8 cellular contexts compared by ENCODE assay signal in the genomic region with DNA sequence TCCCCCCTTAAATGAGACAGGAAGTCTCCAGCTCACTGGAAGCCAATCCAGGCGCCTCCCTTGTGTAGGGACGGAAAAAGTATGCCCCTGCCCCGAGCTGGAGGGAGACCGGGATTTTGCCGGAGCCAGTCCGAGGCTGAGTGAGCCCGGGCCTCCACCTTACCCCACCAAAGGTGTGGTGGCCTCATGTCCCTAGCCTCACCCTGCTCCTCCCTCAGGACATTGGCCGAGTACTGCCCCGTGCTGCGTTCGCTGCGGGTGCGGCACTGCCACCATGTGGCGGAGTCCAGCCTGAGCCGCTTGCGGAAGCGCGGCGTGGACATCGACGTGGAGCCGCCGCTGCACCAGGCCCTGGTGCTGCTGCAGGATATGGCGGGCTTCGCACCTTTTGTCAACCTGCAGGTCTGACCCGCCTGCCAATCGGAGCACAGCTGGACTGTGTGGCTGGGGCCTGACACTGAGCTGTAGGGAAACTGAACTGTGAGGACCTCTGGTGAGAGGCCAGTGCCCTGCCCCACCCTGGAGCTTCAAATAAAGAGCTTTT. TPM values are rescaled to one million over a fixed set of nuclear protein-coding genes. Genes with fewer than 3 reads are reported as not detected.
DNase-seq lines count a peak whose midpoint lies in the region; ATAC-seq and TF ChIP-seq lines count a peak whose summit lies in the region.

No MANE protein-coding gene starts in this region.

- DNase-seq in stimulated activated CD4-positive, alpha-beta T cell treated with anti-CD3 and anti-CD28 coated beads, Interleukin-12 subunit alpha, Interleukin-12 subunit beta, amount 100 ng/mL, for 4 hours = peak; percentile 48
- DNase-seq in stimulated activated CD4-positive, alpha-beta T cell treated with anti-CD3 and anti-CD28 coated beads, Interleukin-2, amount 100 ng/mL, for 48 hours = no peak
- peak; percentile 44 for DNase-seq in activated CD8-positive, alpha-beta memory T cell treated with anti-CD3 and anti-CD28 coated beads, Interleukin-2, amount 50 U/mL, for 4 hours
- DNase-seq in fibroblast of mammary gland (ENCODE audit: low read depth) (peak; percentile 69), transverse colon (peak; percentile 90)

- H4K20me1 ChIP-seq in Loucy (ENCODE audit: insufficient read depth, low read length, poor library complexity, severe bottlenecking) = no peaks in the 10 kb centered on the region

- TF ChIP-seq CTCF in Loucy (conservative IDR thresholded peaks at IDR 0.05; ENCODE audit: low read length) = peak; percentile 66
- peak; percentile 69 for TF ChIP-seq CTCF in fibroblast of mammary gland (conservative IDR thresholded peaks at IDR 0.05; ENCODE audit: control insufficient read depth, insufficient read depth, low read depth, low read length)
- peak; percentile 69 to 83 (median 77) for TF ChIP-seq CTCF in transverse colon (IDR thresholded peaks at IDR 0.05)

- H3K4me2 ChIP-seq in Loucy (ENCODE audit: low read depth, low read length, poor library complexity, severe bottlenecking) = peak overlapping the region; percentile 93

- H3K9me2 ChIP-seq in Loucy (replicated peaks; ENCODE audit: low read depth, low read length) = no peaks in the 10 kb centered on the region

- no peak for TF ChIP-seq EP300 in transverse colon (IDR thresholded peaks at IDR 0.05; ENCODE audit: low read depth)

- H3K9me3 ChIP-seq in Loucy (ENCODE audit: insufficient read depth, low read depth, low read length) (no peaks in the 10 kb centered on the region), muscle layer of duodenum (ENCODE audit: control insufficient read depth in 1 of 2, low read length in 2 of 2) (no peaks in the 10 kb centered on the region), transverse colon (no peaks in the 10 kb centered on the region)

- intact Hi-C loops in transverse colon (cut with DNase I; ENCODE audit: low total_unique reads) = no loop called here

- H3K4me3 ChIP-seq in Loucy (ENCODE audit: low read length, poor library complexity, severe bottlenecking) = peak overlapping the region; percentile 79
- peak overlapping the region; percentile 81 for H3K4me3 ChIP-seq in fibroblast of mammary gland (ENCODE audit: control insufficient read depth, low read depth, low read length)
- H3K4me3 ChIP-seq in muscle layer of duodenum (ENCODE audit: low read depth in 1 of 2, low read length in 2 of 2) = peak overlapping the region; percentile 86 to 97
- H3K4me3 ChIP-seq in transverse colon = peak overlapping the region; percentile 45 to 77 (median 64)

- H3K4me1 ChIP-seq in Loucy (ENCODE audit: insufficient read depth, low read length, poor library complexity, severe bottlenecking) (peaks cover 25% of the 10 kb centered on the region), muscle layer of duodenum (ENCODE audit: control insufficient read depth in 1 of 2, insufficient read depth in 2 of 2, low read length in 2 of 2) (peaks cover 11 to 39% of the 10 kb centered on the region in 2 donors), transverse colon (peaks cover 26 to 35% (median 32%) of the 10 kb centered on the region in 4 donors)

- no peaks in the 10 kb centered on the region for H3F3A ChIP-seq in Loucy (ENCODE audit: low read depth)

- no peak overlapping the region for H2AFZ ChIP-seq in Loucy (ENCODE audit: low read length)

- H3K27ac ChIP-seq in muscle layer of duodenum (ENCODE audit: low read length) = peak overlapping the region; percentile 82
- peak overlapping the region; percentile 90 to 96 (median 94) for H3K27ac ChIP-seq in transverse colon

- no peak for ATAC-seq in HG02938 (IDR thresholded peaks at IDR 0.05; ENCODE audit: unreplicated experiment)

- no peaks in the 10 kb centered on the region for H3K27me3 ChIP-seq in Loucy (ENCODE audit: insufficient read depth, low read length, poor library complexity, severe bottlenecking)
- H3K27me3 ChIP-seq in muscle layer of duodenum (ENCODE audit: low read depth, low read length) = peaks cover 8% of the 10 kb centered on the region
- H3K27me3 ChIP-seq in transverse colon = peaks cover 15% of the 10 kb centered on the region

- in situ Hi-C loops in transverse colon (cut with MboI; ENCODE audit: low pct_ligation_motif_present in 1 of 4, low pct_unique_long_range_greater_than_20kb in 1 of 4, low sequenced_read_pairs in 3 of 4) = no loop called here

- no peaks in the 10 kb centered on the region; the same call in 1 of the 2 replicates for H3K36me3 ChIP-seq in Loucy (ENCODE audit: insufficient read depth, low read length)
- H3K36me3 ChIP-seq in muscle layer of duodenum (ENCODE audit: control insufficient read depth in 1 of 2, insufficient read depth in 2 of 2, low read length in 2 of 2) = peaks cover 10 to 15% of the 10 kb centered on the region in 2 donors
- peaks cover 0 to 8% (median 0%) of the 10 kb centered on the region in 4 donors for H3K36me3 ChIP-seq in transverse colon

- WGBS in transverse colon (ENCODE audit: low coverage in 1 of 2), 2 donors = 1% methylated on average over 13 of the region's 27 CpGs; no CpG with 5 or more reads in 1 of the 2 donors

- peak overlapping the region; percentile 76 for H3K9ac ChIP-seq in Loucy (ENCODE audit: low read depth, low read length, poor library complexity, severe bottlenecking)

- peaks cover 19% of the 10 kb centered on the region for H3K79me2 ChIP-seq in Loucy (ENCODE audit: insufficient read depth, low read length)

- TF ChIP-seq POLR2A in transverse colon (IDR thresholded peaks at IDR 0.05) = no peak

RNA-seq across cellular contexts. Expression of gene FBXL15, which starts 2.0 kb away (rescaled TPM):
- total RNA-seq in transverse colon = 10 to 100 TPM; 16.7 to 56.3 (median 46.0) TPM

RNA-seq across cellular contexts. Expression of gene PSD, which starts 4.1 kb away (rescaled TPM):
- 10 to 100 TPM; 38.9 to 56.1 (median 49.4) TPM for total RNA-seq in transverse colon

RNA-seq across cellular contexts. Expression of gene CUEDC2, which starts 9.7 kb away (rescaled TPM):
- total RNA-seq in transverse colon = 10 to 100 TPM in 3 of 4 donors, 1 to 10 TPM in 1; 5.2 to 35.2 (median 33.5) TPM

RNA-seq across cellular contexts. Expression of gene NFKB2, which starts 27.2 kb away (rescaled TPM):
- total RNA-seq in transverse colon = 10 to 100 TPM in 3 of 4 donors, 1 to 10 TPM in 1; 4.4 to 24.5 (median 17.8) TPM

RNA-seq across cellular contexts. Expression of gene C10orf95, which starts 28.7 kb away (rescaled TPM):
- 10 to 100 TPM in 1 of 4 donors, 1 to 10 TPM in 1, under 1 TPM in 2; 0.48 to 34.4 (median 1.1) TPM for total RNA-seq in transverse colon

Comparison
In these comparisons a context has a peak if more than half of its experiments do, and no peak if none do; other contexts are left out.
1. DNase-seq: peak in stimulated activated CD4-positive, alpha-beta T cell treated with anti-CD3 and anti-CD28 coated beads, Interleukin-12 subunit alpha, Interleukin-12 subunit beta, amount 100 ng/mL, for 4 hours (single experiment), activated CD8-positive, alpha-beta memory T cell treated with anti-CD3 and anti-CD28 coated beads, Interleukin-2, amount 50 U/mL, for 4 hours (single experiment), fibroblast of mammary gland (single experiment) and transverse colon (single experiment); none in stimulated activated CD4-positive, alpha-beta T cell treated with anti-CD3 and anti-CD28 coated beads, Interleukin-2, amount 100 ng/mL, for 48 hours (0 of 2).
2. Peak in every context shown above with its lines, with median percentiles within 50 percentile points of each other: H3K4me3 ChIP-seq and CTCF ChIP-seq.